ENCODE assay signal across 8 cellular contexts in genomic region chr12:21438643-21439042, GRCh38. TPM values are rescaled to one million over a fixed set of nuclear protein-coding genes. Genes with fewer than 3 reads are reported as not detected.
A peak's percentile ranks its signal among the peaks of the same experiment; 100 is the strongest.
DNase-seq lines count a peak whose midpoint lies in the region; ATAC-seq, FAIRE-seq and TF ChIP-seq lines count a peak whose summit lies in the region.

No MANE protein-coding gene starts in this region.

- peak overlapping the region; percentile 66 for H3K4me2 ChIP-seq in KMS-11

- H3K27me3 Mint-ChIP-seq in CD14-positive monocyte (ENCODE audit: low read depth in 3 of 3) = peaks cover 3 to 14% (median 13%) of the 10 kb centered on the region in 3 donors
- H3K27me3 Mint-ChIP-seq in naive thymus-derived CD4-positive, alpha-beta T cell = peaks cover 0 to 10% (median 0%) of the 10 kb centered on the region in 5 donors

- H3K36me3 ChIP-seq in KMS-11 (ENCODE audit: insufficient read depth) = no peaks in the 10 kb centered on the region
- peaks cover 9% of the 10 kb centered on the region for H3K36me3 ChIP-seq in bronchial epithelial cell (ENCODE audit: control insufficient read depth, insufficient read depth, low read length)
- H3K36me3 ChIP-seq in naive thymus-derived CD4-positive, alpha-beta T cell (ENCODE audit: control insufficient read depth in 2 of 3, insufficient read depth in 3 of 3, low read length in 3 of 3) = peaks cover 0 to 19% (median 5%) of the 10 kb centered on the region in 3 experiments

- H3K27ac ChIP-seq in KMS-11 = no peak overlapping the region
- peak overlapping the region; percentile 81 for H3K27ac ChIP-seq in naive thymus-derived CD4-positive, alpha-beta T cell (ENCODE audit: low read depth, low read length)

- no peak overlapping the region for H2AFZ ChIP-seq in KMS-11 (ENCODE audit: low read depth)

- TF ChIP-seq CTCF in CD14-positive monocyte (IDR thresholded peaks at IDR 0.05) (no peak), KMS-11 (conservative IDR thresholded peaks at IDR 0.05; ENCODE audit: low read depth, low read length) (no peak), bronchial epithelial cell (IDR thresholded peaks at IDR 0.05; ENCODE audit: insufficient read depth, low read length, severe bottlenecking) (no peak), GM10266 (IDR thresholded peaks at IDR 0.05; ENCODE audit: control insufficient read depth, insufficient read depth, low read depth, missing control alignments) (no peak)

- H3K9me3 ChIP-seq in naive thymus-derived CD4-positive, alpha-beta T cell (ENCODE audit: control insufficient read depth in 2 of 3, low read length in 3 of 3) = no peaks in the 10 kb centered on the region

- peaks cover 33% of the 10 kb centered on the region; the same call in 1 of the 2 replicates for H3K79me2 ChIP-seq in KMS-11 (ENCODE audit: insufficient read depth, low read depth)

- POLR2A ChIA-PET in naive thymus-derived CD4-positive, alpha-beta T cell (lab: Charles Lee) = interaction anchor here (0.9 to 2.6 kb wide), 5 partner anchors 13 to 261 kb away, joined by 3 to 25 read pairs (median 9); partner anchors contain the start of genes GOLT1B, LDHB and RECQL

- peaks cover 36% of the 10 kb centered on the region for H3K4me1 Mint-ChIP-seq in CD14-positive monocyte
- H3K4me1 Mint-ChIP-seq in naive thymus-derived CD4-positive, alpha-beta T cell = peaks cover 32 to 72% (median 49%) of the 10 kb centered on the region in 7 donors

- H3K27ac Mint-ChIP-seq in CD14-positive monocyte = peak overlapping the region in 1 of 7 donors; percentile 96
- peak overlapping the region; percentile 92 to 99 (median 97) for H3K27ac Mint-ChIP-seq in naive thymus-derived CD4-positive, alpha-beta T cell

- H4K20me1 ChIP-seq in KMS-11 (ENCODE audit: insufficient read depth) = no peaks in the 10 kb centered on the region

- CTCF ChIA-PET in naive thymus-derived CD4-positive, alpha-beta T cell (lab: Charles Lee) = no interaction called here

- H3K4me3 ChIP-seq in KMS-11 (IDR thresholded peaks at IDR 0.05; ENCODE audit: insufficient read depth, low read depth, low read length) = no peak overlapping the region
- peak overlapping the region; percentile 93 for H3K4me3 ChIP-seq in bronchial epithelial cell (ENCODE audit: low read depth, low read length)
- H3K4me3 ChIP-seq in naive thymus-derived CD4-positive, alpha-beta T cell (ENCODE audit: low read length) = peak overlapping the region; percentile 91

- peaks cover 10% of the 10 kb centered on the region for H3K4me1 ChIP-seq in KMS-11 (ENCODE audit: low read depth, poor library complexity, severe bottlenecking)
- H3K4me1 ChIP-seq in naive thymus-derived CD4-positive, alpha-beta T cell (ENCODE audit: control insufficient read depth in 2 of 2, insufficient read depth in 2 of 2, low read length in 2 of 2) = peaks cover 11 to 22% of the 10 kb centered on the region in 2 donors

- H3K36me3 Mint-ChIP-seq in CD14-positive monocyte = peaks cover 31% of the 10 kb centered on the region in 2 donors
- peaks cover 10 to 21% (median 15%) of the 10 kb centered on the region in 5 donors for H3K36me3 Mint-ChIP-seq in naive thymus-derived CD4-positive, alpha-beta T cell

- H3K27me3 ChIP-seq in KMS-11 (ENCODE audit: insufficient read depth, low read depth) (no peaks in the 10 kb centered on the region), bronchial epithelial cell (ENCODE audit: control insufficient read depth, insufficient read depth, low read length) (no peaks in the 10 kb centered on the region)
- H3K27me3 ChIP-seq in naive thymus-derived CD4-positive, alpha-beta T cell (ENCODE audit: control insufficient read depth in 2 of 2, insufficient read depth in 2 of 2, low read length in 2 of 2) = no peaks in the 10 kb centered on the region

- FAIRE-seq in bronchial epithelial cell (lab: Jason Lieb, UNC) = no peak

- intact Hi-C loops in CD14-positive monocyte (cut with micrococcal nuclease) = loop anchor here in 1 of 2 donors (10.0 kb wide), 1 partner anchor 66 kb away; the partner anchor contains the start of genes GOLT1B and RECQL
- intact Hi-C loops in naive thymus-derived CD4-positive, alpha-beta T cell (cut with micrococcal nuclease) = loop anchor here (1.0 to 10.0 kb wide), 6 partner anchors 14 to 2004 kb away; partner anchors contain the start of genes AEBP2 (in 1 of the 2), CMAS (in 1 of the 2) and LDHB (in 1 of the 2)
- intact Hi-C loops in posterior cingulate gyrus (cut with DNase I) = loop anchor here (5.0 kb wide), 1 partner anchor 191 kb away; no protein-coding TSS in a partner anchor

- no peak for DNase-seq in CD14-positive monocyte (ENCODE audit: low spot score)
- DNase-seq in bronchial epithelial cell (ENCODE audit: low read depth) = peak; percentile 50
- DNase-seq in naive thymus-derived CD4-positive, alpha-beta T cell = no peak
- no peak for DNase-seq in GM10266 (ENCODE audit: extremely low spot score)
- no peak for DNase-seq in posterior cingulate gyrus
- no peak for DNase-seq in NCI-H774 (lab: John Stamatoyannopoulos, UW)

- peaks cover 0 to 2% (median 0%) of the 10 kb centered on the region in 7 donors for H3K9me3 Mint-ChIP-seq in CD14-positive monocyte
- H3K9me3 Mint-ChIP-seq in naive thymus-derived CD4-positive, alpha-beta T cell = no peaks in the 10 kb centered on the region

- peak overlapping the region; percentile 94 to 99 for H3K4me3 Mint-ChIP-seq in CD14-positive monocyte
- peak overlapping the region; percentile 94 to 99 (median 98) for H3K4me3 Mint-ChIP-seq in naive thymus-derived CD4-positive, alpha-beta T cell

- ATAC-seq in naive thymus-derived CD4-positive, alpha-beta T cell = no peak
- ATAC-seq in GM18498 (IDR thresholded peaks at IDR 0.05; ENCODE audit: unreplicated experiment) = no peak

- H3K9ac ChIP-seq in KMS-11 = peak overlapping the region; percentile 88

RNA-seq across cellular contexts. Expression of gene PYROXD1, which starts 1.2 kb away (rescaled TPM):
- 10 to 100 TPM; 16.2 to 24.4 TPM for polyA plus RNA-seq in CD14-positive monocyte
- 25.9 and 27.6 TPM in 2 replicates for total RNA-seq in bronchial epithelial cell
- 10 to 100 TPM; 28.5 to 47.4 (median 36.7) TPM for total RNA-seq in naive thymus-derived CD4-positive, alpha-beta T cell
- polyA plus RNA-seq in naive thymus-derived CD4-positive, alpha-beta T cell = 10 to 100 TPM; 21.4 to 28.6 TPM
